8 cellular contexts compared by ENCODE assay signal in genomic region chr5:95664204-95664786, GRCh38. TPM values are rescaled to one million over a fixed set of nuclear protein-coding genes. Genes with fewer than 3 reads are reported as not detected.
DNase-seq lines count a peak whose midpoint lies in the region; ATAC-seq, FAIRE-seq and TF ChIP-seq lines count a peak whose summit lies in the region.

No MANE protein-coding gene starts in this region.

- ATAC-seq in GM12878 = peak; percentile 38; the same call in 2 of the 3 replicates
- ATAC-seq in GM21423 (IDR thresholded peaks at IDR 0.05; ENCODE audit: unreplicated experiment) = no peak

- BruUV-seq in GM12878 (replicated peaks; lab: Mats Ljungman, UMichigan) = no TSS peak

- H3K36me3 ChIP-seq in ACC112 (ENCODE audit: insufficient read depth, low read length) = no peaks in the 10 kb centered on the region
- H3K36me3 ChIP-seq in GM12878 (ENCODE audit: control insufficient read depth in 2 of 2, insufficient read depth in 2 of 2, low read length in 1 of 2) = no peaks in the 10 kb centered on the region

- no peak for TF ChIP-seq POLR2A in GM12878 (IDR thresholded peaks at IDR 0.05; ENCODE audit: low read depth, low read length)

- intact Hi-C loops in GM12878 (cut with micrococcal nuclease; ENCODE audit: unreplicated experiment) = loop anchor here (1.0 to 2.0 kb wide), 4 partner anchors 68 to 183 kb away; no protein-coding TSS in a partner anchor

- no peak overlapping the region for H3K4me2 ChIP-seq in GM12878 (ENCODE audit: control insufficient read depth, insufficient read depth)

- CTCF ChIA-PET in GM12878 (lab: Yijun Ruan, JAX) = interaction anchor here (0.6 to 8.5 kb wide), 48 partner anchors 9 to 673 kb away, joined by 3 to 177 read pairs (median 6); partner anchors contain the start of genes GLRX, RFESD and RHOBTB3

- H3K27ac ChIP-seq in ACC112 (ENCODE audit: low read depth, low read length) (no peak overlapping the region), GM12878 (ENCODE audit: control insufficient read depth, insufficient read depth) (no peak overlapping the region)

- no peak for TF ChIP-seq EP300 in GM12878 (IDR thresholded peaks at IDR 0.05; ENCODE audit: borderline replicate concordance in 1 of 2, control insufficient read depth in 1 of 2, low read depth in 2 of 2, low read length in 2 of 2)

- DNase-seq in G401 (ENCODE audit: low spot score) (peak; percentile 57), NCI-H748 (lab: John Stamatoyannopoulos, UW; ENCODE audit: unreplicated experiment) (peak; percentile 20), GM12878 (ENCODE audit: low read depth, low spot score) (peak; percentile 11), kidney tubule cell (ENCODE audit: low spot score) (peak; percentile 43), superior temporal gyrus (ENCODE audit: extremely low spot score) (peak; percentile 90)
- no peak for DNase-seq in activated CD8-positive, alpha-beta memory T cell treated with anti-CD3 and anti-CD28 coated beads, Interleukin-2, amount 50 U/mL, for 48 hours

- in situ Hi-C loops in G401 (cut with HindIII; ENCODE audit: low sequenced_read_pairs) = no loop called here
- in situ Hi-C loops in GM12878 (cut with MboI) = loop anchor here (5.0 kb wide), 1 partner anchor 183 kb away; no protein-coding TSS in a partner anchor

- SMC1A ChIA-PET in GM12878 (lab: Charles Lee; ENCODE audit: uncharacterized antibody, unreplicated experiment) = interaction anchor here (0.6 to 4.4 kb wide), 42 partner anchors 8 to 673 kb away, joined by 3 to 96 read pairs (median 6); partner anchors contain the start of genes GLRX, RFESD and RHOBTB3

- H4K20me1 ChIP-seq in GM12878 (ENCODE audit: control insufficient read depth, insufficient read depth) = no peaks in the 10 kb centered on the region

- peak; percentile 66 to 84 (median 80) for TF ChIP-seq CTCF in GM12878 (IDR thresholded peaks at IDR 0.05 in 2 of 3, conservative IDR thresholded peaks at IDR 0.05 in 1 of 3; ENCODE audit: control insufficient read depth in 2 of 3, extremely low read depth in 1 of 3, insufficient read depth in 1 of 3, low read depth in 3 of 3, low read length in 3 of 3)

- peak; percentile 76 for TF ChIP-seq RAD21 in GM12878 (IDR thresholded peaks at IDR 0.05; ENCODE audit: insufficient read depth, low read depth, low read length)

- WGBS in GM12878 (ENCODE audit: insufficient coverage, insufficient replicate concordance, low lambda C conversion rate, missing lambda C conversion rate) = 18% methylated on average over 3 of the region's 3 CpGs

- H3K4me1 ChIP-seq in ACC112 (ENCODE audit: control insufficient read depth, insufficient read depth, low read length, unreplicated experiment) (peaks cover 25% of the 10 kb centered on the region), GM12878 (ENCODE audit: control insufficient read depth, insufficient read depth, low read length) (no peaks in the 10 kb centered on the region)

- H3K79me2 ChIP-seq in ACC112 (ENCODE audit: control insufficient read depth, insufficient read depth, low read length, unreplicated experiment) (no peaks in the 10 kb centered on the region), GM12878 (ENCODE audit: control insufficient read depth, insufficient read depth, low read length) (no peaks in the 10 kb centered on the region)

- no peaks in the 10 kb centered on the region for H3K9me3 ChIP-seq in GM12878 (replicated peaks; ENCODE audit: control insufficient read depth, insufficient read depth, low read length)

- POLR2A ChIA-PET in GM12878 (lab: Charles Lee) = interaction anchor here (0.9 to 1.6 kb wide), 3 partner anchors 19 to 105 kb away, joined by 3 to 4 read pairs (median 3); no protein-coding TSS in a partner anchor

- RAD21 ChIA-PET in GM12878 (lab: Charles Lee; ENCODE audit: unreplicated experiment) = interaction anchor here (0.8 to 4.5 kb wide), 23 partner anchors 9 to 671 kb away, joined by 3 to 49 read pairs (median 4); partner anchors contain the start of genes RFESD and RHOBTB3

- H3K27me3 ChIP-seq in ACC112 (ENCODE audit: insufficient read depth, low read length) (no peaks in the 10 kb centered on the region), GM12878 (replicated peaks in 1 of 2; ENCODE audit: control insufficient read depth in 2 of 2, insufficient read depth in 2 of 2, low read length in 1 of 2) (no peaks in the 10 kb centered on the region)

- H2AFZ ChIP-seq in ACC112 (ENCODE audit: low read length, unreplicated experiment) = peak overlapping the region; percentile 95
- peak overlapping the region; percentile 48 for H2AFZ ChIP-seq in GM12878 (ENCODE audit: control insufficient read depth, low read depth, low read length)

- H3K9ac ChIP-seq in GM12878 (ENCODE audit: control insufficient read depth, insufficient read depth, low read length) = no peak overlapping the region

- H3K4me3 ChIP-seq in ACC112 (ENCODE audit: low read depth, low read length) (no peak overlapping the region), GM12878 (no peak overlapping the region)

- peak; percentile 64 for FAIRE-seq in GM12878 (lab: Jason Lieb, UNC)

TF ChIP-seq in GM12878, 131 proteins besides CTCF, POLR2A, EP300 and RAD21 (continues in another document):
- 0 out of 2 replicates have a peak, but pooled peaks have one; percentile 35 for TF ChIP-seq SMARCA5 (IDR thresholded peaks at IDR 0.05)
- no peak for TF ChIP-seq SPI1 (IDR thresholded peaks at IDR 0.05; ENCODE audit: borderline replicate concordance, insufficient read depth, low read depth, low read length)
- no peak for TF ChIP-seq JUNB (IDR thresholded peaks at IDR 0.05)
- peak; percentile 29; the same call in 1 of the 2 replicates for TF ChIP-seq ZNF24 (IDR thresholded peaks at IDR 0.05)
- peak; percentile 76; the same call in 1 of the 2 replicates for TF ChIP-seq SMC3 (IDR thresholded peaks at IDR 0.05; ENCODE audit: borderline replicate concordance, low read length)

RNA-seq across cellular contexts. Expression of gene RFESD, which starts 17.7 kb away (rescaled TPM):
- total RNA-seq in G401 (2014; rRNA removed; shearing (Covaris generic)) = 0.98 and 5.4 TPM in 2 replicates
- total RNA-seq in GM12878 (2013; cell fraction: nucleolus; rRNA removed) = 16.6 and 20.0 TPM in 2 replicates
- total RNA-seq in GM12878 (2014; rRNA removed) = 3.3 and 3.4 TPM in 2 replicates
- 3.9 and 4.2 TPM in 2 replicates for total RNA-seq in GM12878 (2014; rRNA removed; fragmentation: Illumina TruSeq; extraction: Trizol)
- total RNA-seq in GM12878 (2021) = 2.9 and 5.7 TPM in 2 replicates
- polyA plus RNA-seq in GM12878 (2011; ENCODE audit: low read depth) = 1.9 TPM
- 5.7 and 10.9 TPM in 2 replicates for polyA plus RNA-seq in GM12878 (2011; rRNA removed)
- polyA plus RNA-seq in GM12878 (2011; cell fraction: cytosol; rRNA removed) = 1.7 and 2.4 TPM in 2 replicates
- polyA plus RNA-seq in GM12878 (2011; cell fraction: nucleus; rRNA removed) = 3.9 and 4.3 TPM in 2 replicates
- polyA plus RNA-seq in GM12878 (2012) = 2.7 and 3.0 TPM in 2 replicates
- polyA plus RNA-seq in GM12878 (2014; fragmentation: Illumina TruSeq; extraction: Trizol) = 1.9 and 3.3 TPM in 2 replicates
- 10 to 100 TPM; 14.0 to 14.7 TPM for polyA plus RNA-seq in GM12878 (2014; fragmentation: Nextera tagmentation; extraction: Ambion mirVana)
- polyA plus RNA-seq in GM12878 (2014; rRNA removed) = 1.4 and 1.9 TPM in 2 replicates
- 1 to 10 TPM; 5.9 to 6.8 TPM for polyA plus RNA-seq in GM12878 (2016; fragmentation: Nextera tagmentation; extraction: Ambion mirVana)
- 2.7 and 5.3 TPM in 2 replicates for polyA minus RNA-seq in GM12878 (2011; rRNA and poly(A)+ RNA removed)
- polyA minus RNA-seq in GM12878 (2011; cell fraction: cytosol; rRNA and poly(A)+ RNA removed) = 0.62 and 0.67 TPM in 2 replicates
- 4.0 and 4.4 TPM in 2 replicates for polyA minus RNA-seq in GM12878 (2011; cell fraction: nucleus; rRNA and poly(A)+ RNA removed)

RNA-seq across cellular contexts. Expression of gene SPATA9, which starts 18.5 kb away (rescaled TPM):
- not detected in 2 replicates for total RNA-seq in G401 (2014; rRNA removed; shearing (Covaris generic))
- 0.81 TPM in 1 of 2 replicates, not detected in the other for total RNA-seq in GM12878 (2013; cell fraction: nucleolus; rRNA removed)
- total RNA-seq in GM12878 (2014; rRNA removed) = 0.11 and 0.16 TPM in 2 replicates
- 0.18 TPM in 1 of 2 replicates, not detected in the other for total RNA-seq in GM12878 (2014; rRNA removed; fragmentation: Illumina TruSeq; extraction: Trizol)
- 0.35 TPM in 1 of 2 replicates, not detected in the other for total RNA-seq in GM12878 (2021)
- polyA plus RNA-seq in GM12878 (2011; ENCODE audit: low read depth) = not detected
- 0.33 and 0.46 TPM in 2 replicates for polyA plus RNA-seq in GM12878 (2011; rRNA removed)
- 0.15 and 0.45 TPM in 2 replicates for polyA plus RNA-seq in GM12878 (2011; cell fraction: cytosol; rRNA removed)
- 0.34 and 0.39 TPM in 2 replicates for polyA plus RNA-seq in GM12878 (2011; cell fraction: nucleus; rRNA removed)
- polyA plus RNA-seq in GM12878 (2012) = 0.25 and 0.53 TPM in 2 replicates
- polyA plus RNA-seq in GM12878 (2014; fragmentation: Illumina TruSeq; extraction: Trizol) = 0.13 TPM in 1 of 2 replicates, not detected in the other
- under 1 TPM; 0.16 to 0.49 TPM for polyA plus RNA-seq in GM12878 (2014; fragmentation: Nextera tagmentation; extraction: Ambion mirVana)
- 0.15 and 0.22 TPM in 2 replicates for polyA plus RNA-seq in GM12878 (2014; rRNA removed)
- under 1 TPM; 0.16 to 0.24 TPM for polyA plus RNA-seq in GM12878 (2016; fragmentation: Nextera tagmentation; extraction: Ambion mirVana)
- polyA minus RNA-seq in GM12878 (2011; rRNA and poly(A)+ RNA removed) = not detected in 2 replicates
- not detected in 2 replicates for polyA minus RNA-seq in GM12878 (2011; cell fraction: cytosol; rRNA and poly(A)+ RNA removed)
- 0.57 TPM in 1 of 2 replicates, not detected in the other for polyA minus RNA-seq in GM12878 (2011; cell fraction: nucleus; rRNA and poly(A)+ RNA removed)

RNA-seq across cellular contexts. Expression of gene GPR150, which starts 44.4 kb away (rescaled TPM):
- total RNA-seq in G401 (2014; rRNA removed; shearing (Covaris generic)) = not detected in 2 replicates
- 1.4 TPM in 2 replicates for total RNA-seq in GM12878 (2013; cell fraction: nucleolus; rRNA removed)
- total RNA-seq in GM12878 (2014; rRNA removed) = 0.82 and 1.1 TPM in 2 replicates
- total RNA-seq in GM12878 (2014; rRNA removed; fragmentation: Illumina TruSeq; extraction: Trizol) = 0.13 and 0.18 TPM in 2 replicates
- total RNA-seq in GM12878 (2021) = 0.92 and 1.3 TPM in 2 replicates
- 0.12 TPM for polyA plus RNA-seq in GM12878 (2011; ENCODE audit: low read depth)
- 0.08 and 0.16 TPM in 2 replicates for polyA plus RNA-seq in GM12878 (2011; rRNA removed)
- 0.12 TPM in 2 replicates for polyA plus RNA-seq in GM12878 (2011; cell fraction: cytosol; rRNA removed)
- polyA plus RNA-seq in GM12878 (2011; cell fraction: nucleus; rRNA removed) = 0.67 TPM in 2 replicates
- 0.46 and 0.49 TPM in 2 replicates for polyA plus RNA-seq in GM12878 (2012)
- 0.37 and 0.43 TPM in 2 replicates for polyA plus RNA-seq in GM12878 (2014; fragmentation: Illumina TruSeq; extraction: Trizol)
- polyA plus RNA-seq in GM12878 (2014; fragmentation: Nextera tagmentation; extraction: Ambion mirVana) = under 1 TPM in 1 of 2 experiments, not detected in 1; 0.13 TPM
- 0.77 and 1.1 TPM in 2 replicates for polyA plus RNA-seq in GM12878 (2014; rRNA removed)
- polyA plus RNA-seq in GM12878 (2016; fragmentation: Nextera tagmentation; extraction: Ambion mirVana) = under 1 TPM; 0.16 to 0.76 TPM
- 0.15 TPM in 1 of 2 replicates, not detected in the other for polyA minus RNA-seq in GM12878 (2011; rRNA and poly(A)+ RNA removed)
- not detected in 2 replicates for polyA minus RNA-seq in GM12878 (2011; cell fraction: cytosol; rRNA and poly(A)+ RNA removed)
- polyA minus RNA-seq in GM12878 (2011; cell fraction: nucleus; rRNA and poly(A)+ RNA removed) = 0.97 and 1.4 TPM in 2 replicates
